ENCODE assay signal across 8 cellular contexts in the genomic region with DNA sequence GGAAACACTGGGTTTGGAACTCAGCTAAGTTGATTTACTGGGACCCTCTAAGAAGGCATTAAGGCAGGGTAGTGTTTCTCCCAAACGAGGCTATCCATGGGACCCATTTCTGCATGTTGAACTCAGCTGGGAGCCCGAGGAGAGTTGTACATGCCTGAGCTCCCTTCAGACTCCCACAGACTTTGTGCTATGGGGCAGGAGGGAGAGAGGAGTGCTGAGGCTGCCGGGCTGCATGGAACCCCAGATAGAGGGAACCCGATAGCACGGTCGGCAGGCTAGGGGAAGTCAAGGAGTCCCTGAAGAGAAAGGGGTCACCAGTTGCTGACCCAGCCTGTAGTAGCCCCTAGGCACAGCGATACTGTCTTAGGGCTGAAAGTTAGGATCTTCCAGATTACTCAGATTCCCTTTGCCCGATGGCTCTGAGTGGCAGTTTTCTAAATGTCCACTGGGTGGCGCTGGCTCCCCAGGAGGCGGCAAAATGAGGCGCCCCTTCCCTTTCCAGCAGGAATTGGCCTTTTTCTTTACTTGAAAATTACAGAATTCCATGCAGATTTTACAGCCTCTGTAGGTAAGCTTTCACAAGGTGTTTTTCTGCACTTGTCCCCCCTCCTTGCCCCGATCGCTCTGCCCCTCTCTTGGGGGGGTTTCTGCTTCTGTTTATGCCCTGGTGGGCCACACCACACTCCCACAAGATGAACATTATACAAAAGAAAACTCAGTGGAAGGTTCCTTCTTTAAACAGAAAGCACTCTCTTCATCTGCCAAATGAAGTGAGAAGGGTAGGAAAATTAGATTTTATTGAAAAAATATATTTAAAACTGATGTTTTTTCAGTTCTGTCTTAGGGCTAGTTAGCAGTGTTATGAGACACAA. TPM values are rescaled to one million over a fixed set of nuclear protein-coding genes. Genes with fewer than 3 reads are reported as not detected.
DNase-seq lines count a peak whose midpoint lies in the region; ATAC-seq and TF ChIP-seq lines count a peak whose summit lies in the region.

No MANE protein-coding gene starts in this region.

- H3K4me1 ChIP-seq in ovary (ENCODE audit: insufficient read depth) = peaks cover 3% of the 10 kb centered on the region

- H3K4me3 ChIP-seq in ovary = no peak overlapping the region

- H3K27me3 ChIP-seq in ovary = no peaks in the 10 kb centered on the region

- DNase-seq in COLO829 (ENCODE audit: low spot score) = peak; percentile 81
- peak; percentile 60 for DNase-seq in HPDE6-E6E7 (ENCODE audit: extremely low spot score)
- DNase-seq in RWPE1 (ENCODE audit: low spot score) = peak; percentile 85
- DNase-seq in activated naive CD4-positive, alpha-beta T cell treated with Interleukin-2 at 50 U/mL for 16 hours = peak; percentile 72
- DNase-seq in germinal center (ENCODE audit: low spot score) = peak; percentile 64
- peak; percentile 33 to 72 (median 60) for DNase-seq in ovary
- DNase-seq in ureter (ENCODE audit: low spot score) = peak; percentile 70

- H3K27ac ChIP-seq in RWPE1 (peak overlapping the region; percentile 64), ovary (no peak overlapping the region)

- H3K9me3 ChIP-seq in ovary = no peaks in the 10 kb centered on the region

- TF ChIP-seq CTCF in RWPE1 (conservative IDR thresholded peaks at IDR 0.05; ENCODE audit: low read depth) (peak; percentile 100), ovary (IDR thresholded peaks at IDR 0.05) (peak; percentile 38 to 69 (median 42))

- intact Hi-C loops in ovary (cut with DNase I) = loop anchor here in 1 of 4 donors (10.0 kb wide), 1 partner anchor 180 kb away; a partner anchor contains a TSS

- no peaks in the 10 kb centered on the region for H3K36me3 ChIP-seq in ovary

- TF ChIP-seq EP300 in ovary (IDR thresholded peaks at IDR 0.05) = no peak

- ATAC-seq in HG02588 (IDR thresholded peaks at IDR 0.05; ENCODE audit: unreplicated experiment) = no peak

- CTCF ChIA-PET in RWPE1 (lab: Yijun Ruan, JAX) = interaction anchor here (0.5 to 1.9 kb wide), 27 partner anchors 10 to 758 kb away, joined by 3 to 16 read pairs (median 3); a partner anchor contains a TSS

- POLR2A ChIA-PET in RWPE1 (lab: Yijun Ruan, JAX; ENCODE audit: low non-redundant PET) = no interaction called here

- TF ChIP-seq POLR2A in ovary (IDR thresholded peaks at IDR 0.05) = no peak

- WGBS in ovary, 3 donors = 35 to 40% (median 35%) methylated on average over 13 of the region's 13 CpGs

RNA-seq across cellular contexts. Expression of a gene that starts 17.8 kb away (rescaled TPM):
- 10 to 100 TPM; 24.1 to 43.8 (median 33.8) TPM for total RNA-seq in ovary
- polyA plus RNA-seq in ovary = 10 to 100 TPM; 28.3 to 41.5 TPM
- 43.7 TPM for total RNA-seq in ureter

RNA-seq across cellular contexts. Expression of a gene that starts 44.7 kb away (rescaled TPM):
- total RNA-seq in ovary = 10 to 100 TPM in 1 of 7 donors, 1 to 10 TPM in 6; 3.6 to 12.2 (median 5.7) TPM
- 10 to 100 TPM in 1 of 2 donors, 1 to 10 TPM in 1; 2.3 to 24.0 TPM for polyA plus RNA-seq in ovary
- 66.9 TPM for total RNA-seq in ureter
